Comparison of ENCODE assay signal across 1 cellular context in the genomic region with DNA sequence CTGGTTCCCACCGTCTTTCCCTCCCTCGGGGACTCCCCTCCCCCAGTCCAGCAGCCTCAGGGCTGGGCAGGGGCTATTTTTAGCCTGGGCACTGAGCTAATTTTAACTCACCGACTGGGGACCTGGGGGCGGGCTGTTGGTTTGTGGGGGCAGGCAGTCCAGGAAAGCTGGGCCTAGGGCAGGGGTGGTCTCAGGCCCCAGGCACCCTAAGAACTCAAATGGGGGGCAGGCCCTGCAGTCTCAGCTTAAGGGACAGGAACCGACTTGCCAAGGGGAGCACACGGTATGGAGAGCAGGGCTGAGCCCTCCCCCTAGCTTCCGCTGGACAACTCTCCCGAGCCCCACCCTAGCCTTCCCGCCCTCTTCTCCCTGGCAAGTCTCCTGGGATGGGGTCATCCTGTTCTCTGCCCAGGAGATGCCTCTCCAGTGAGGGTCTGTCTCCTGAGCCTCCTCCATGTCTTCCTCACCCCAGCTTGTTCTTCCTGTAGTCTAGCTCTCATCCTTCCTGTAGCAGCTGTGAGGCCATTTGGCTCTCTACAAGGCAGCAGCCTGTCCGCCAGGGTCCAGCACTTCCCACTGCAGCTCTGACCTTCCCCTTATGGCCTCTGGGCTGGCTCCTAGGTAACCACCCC.
TF ChIP-seq lines count a peak whose summit lies in the region.

No MANE protein-coding gene starts in this region.

TF ChIP-seq in endothelial cell of umbilical vein, 7 proteins besides CTCF, POLR2A, EP300 and RAD21:
- TF ChIP-seq, protein P1, sequence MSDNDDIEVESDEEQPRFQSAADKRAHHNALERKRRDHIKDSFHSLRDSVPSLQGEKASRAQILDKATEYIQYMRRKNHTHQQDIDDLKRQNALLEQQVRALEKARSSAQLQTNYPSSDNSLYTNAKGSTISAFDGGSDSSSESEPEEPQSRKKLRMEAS (IDR thresholded peaks at IDR 0.05; ENCODE audit: insufficient read depth, insufficient read length): no peak
- no peak for TF ChIP-seq MYC (IDR thresholded peaks at IDR 0.05; ENCODE audit: low read depth, low read length)
- no peak for TF ChIP-seq POLR2AphosphoS5 (IDR thresholded peaks at IDR 0.05; ENCODE audit: insufficient read depth, low read depth, low read length)
- TF ChIP-seq EZH2 (IDR thresholded peaks at IDR 0.05; ENCODE audit: borderline replicate concordance, low read depth, low read length, severe bottlenecking): no peak
- TF ChIP-seq JUN (IDR thresholded peaks at IDR 0.05; ENCODE audit: borderline replicate concordance, insufficient read depth, insufficient read length, low read depth): no peak
- TF ChIP-seq FOS (IDR thresholded peaks at IDR 0.05; ENCODE audit: borderline replicate concordance, insufficient read depth, low read length): no peak
- TF ChIP-seq GATA2 (IDR thresholded peaks at IDR 0.05; ENCODE audit: insufficient read depth, insufficient read length, low read depth, low read length): no peak
